In genomic region chr6:26537160-26537845, GRCh38 we compare ENCODE assay signal across 1 cellular context.
TF ChIP-seq lines count a peak whose summit lies in the region.

No MANE protein-coding gene starts in this region.

TF ChIP-seq in K562, 482 proteins besides CTCF, POLR2A, EP300 and RAD21 (continued from another document and continues in another):
- TF ChIP-seq, protein P1, sequence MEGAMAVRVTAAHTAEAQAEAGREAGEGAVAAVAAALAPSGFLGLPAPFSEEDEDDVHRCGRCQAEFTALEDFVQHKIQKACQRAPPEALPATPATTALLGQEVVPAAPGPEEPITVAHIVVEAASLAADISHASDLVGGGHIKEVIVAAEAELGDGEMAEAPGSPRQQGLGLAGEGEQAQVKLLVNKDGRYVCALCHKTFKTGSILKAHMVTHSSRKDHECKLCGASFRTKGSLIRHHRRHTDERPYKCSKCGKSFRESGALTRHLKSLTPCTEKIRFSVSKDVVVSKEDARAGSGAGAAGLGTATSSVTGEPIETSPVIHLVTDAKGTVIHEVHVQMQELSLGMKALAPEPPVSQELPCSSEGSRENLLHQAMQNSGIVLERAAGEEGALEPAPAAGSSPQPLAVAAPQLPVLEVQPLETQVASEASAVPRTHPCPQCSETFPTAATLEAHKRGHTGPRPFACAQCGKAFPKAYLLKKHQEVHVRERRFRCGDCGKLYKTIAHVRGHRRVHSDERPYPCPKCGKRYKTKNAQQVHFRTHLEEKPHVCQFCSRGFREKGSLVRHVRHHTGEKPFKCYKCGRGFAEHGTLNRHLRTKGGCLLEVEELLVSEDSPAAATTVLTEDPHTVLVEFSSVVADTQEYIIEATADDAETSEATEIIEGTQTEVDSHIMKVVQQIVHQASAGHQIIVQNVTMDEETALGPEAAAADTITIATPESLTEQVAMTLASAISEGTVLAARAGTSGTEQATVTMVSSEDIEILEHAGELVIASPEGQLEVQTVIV (CRISPR knock-in tag; IDR thresholded peaks at IDR 0.05; ENCODE audit: borderline replicate concordance): no peak
- no peak for TF ChIP-seq IRF2 (CRISPR knock-in tag; IDR thresholded peaks at IDR 0.05)
- TF ChIP-seq NEUROD1 (IDR thresholded peaks at IDR 0.05; ENCODE audit: borderline replicate concordance, low read depth, low read length, partially characterized antibody): peak; percentile 58
- TF ChIP-seq CBX1 (IDR thresholded peaks at IDR 0.05; ENCODE audit: low read depth): peak; percentile 73; the same call in 1 of the 2 replicates
- peak; percentile 20 for TF ChIP-seq POU5F1 (IDR thresholded peaks at IDR 0.05; ENCODE audit: borderline replicate concordance, low read depth, low read length, partially characterized antibody)
- TF ChIP-seq NFATC3 (IDR thresholded peaks at IDR 0.05): no peak
- peak; percentile 69 for TF ChIP-seq THAP12 (CRISPR knock-in tag; IDR thresholded peaks at IDR 0.05)
- TF ChIP-seq ZNF609 (CRISPR knock-in tag; IDR thresholded peaks at IDR 0.05; ENCODE audit: borderline replicate concordance): no peak
- TF ChIP-seq ZNF639 (CRISPR knock-in tag; conservative IDR thresholded peaks at IDR 0.05 in 1 of 2, IDR thresholded peaks at IDR 0.05 in 1 of 2): peak in 1 of 2 experiments; percentile 72; a peak in 1 of 4 replicates
- TF ChIP-seq MYC (IDR thresholded peaks at IDR 0.05; ENCODE audit: low read depth, low read length): peak; percentile 81
- peak; percentile 94 for TF ChIP-seq MYC (CRISPR knock-in tag; IDR thresholded peaks at IDR 0.05; ENCODE audit: borderline replicate concordance, low read depth)
- peak; percentile 95 for TF ChIP-seq ZSCAN29 (IDR thresholded peaks at IDR 0.05)
- no peak; the same call in 1 of the 2 replicates for TF ChIP-seq MTF1 (CRISPR knock-in tag; IDR thresholded peaks at IDR 0.05; ENCODE audit: borderline replicate concordance)
- TF ChIP-seq KLF10 (CRISPR knock-in tag; IDR thresholded peaks at IDR 0.05): no peak
- TF ChIP-seq ZBTB7A (IDR thresholded peaks at IDR 0.05; ENCODE audit: borderline replicate concordance, control insufficient read depth, low read depth, low read length): no peak
- TF ChIP-seq ATF7 (IDR thresholded peaks at IDR 0.05): peak; percentile 89
- TF ChIP-seq GABPB1 (CRISPR knock-in tag; IDR thresholded peaks at IDR 0.05): peak; percentile 59; the same call in 1 of the 2 replicates
- TF ChIP-seq TFE3 (CRISPR knock-in tag; IDR thresholded peaks at IDR 0.05): peak; percentile 53
- TF ChIP-seq ZBTB2 (IDR thresholded peaks at IDR 0.05): no peak
- TF ChIP-seq ZNF232 (CRISPR knock-in tag; IDR thresholded peaks at IDR 0.05): 0 out of 2 replicates have a peak, but pooled peaks have one; percentile 31
- TF ChIP-seq, protein P2, sequence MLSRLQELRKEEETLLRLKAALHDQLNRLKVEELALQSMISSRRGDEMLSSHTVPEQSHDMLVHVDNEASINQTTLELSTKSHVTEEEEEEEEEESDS (CRISPR knock-in tag; IDR thresholded peaks at IDR 0.05): no peak
- TF ChIP-seq SMC3 (conservative IDR thresholded peaks at IDR 0.05; ENCODE audit: insufficient read depth, low read depth, low read length): peak; percentile 9; the same call in 1 of the 2 replicates
- TF ChIP-seq DIDO1 (tag; IDR thresholded peaks at IDR 0.05; ENCODE audit: low read depth): no peak
- TF ChIP-seq ZNF143 (CRISPR knock-in tag; IDR thresholded peaks at IDR 0.05): no peak; the same call in 1 of the 2 replicates
- TF ChIP-seq ZKSCAN8 (CRISPR knock-in tag; IDR thresholded peaks at IDR 0.05): peak; percentile 89
- 0 out of 2 replicates have a peak, but pooled peaks have one; percentile 72 for TF ChIP-seq NR4A1 (CRISPR knock-in tag; IDR thresholded peaks at IDR 0.05)
- peak; percentile 21; the same call in 1 of the 2 replicates for TF ChIP-seq NR4A1 (tag; IDR thresholded peaks at IDR 0.05)
- TF ChIP-seq MAFF (IDR thresholded peaks at IDR 0.05; ENCODE audit: low read length): no peak
- TF ChIP-seq ZNF780A (CRISPR knock-in tag; IDR thresholded peaks at IDR 0.05): no peak
- TF ChIP-seq COPS2 (conservative IDR thresholded peaks at IDR 0.05): no peak
- TF ChIP-seq ZNF197 (CRISPR knock-in tag; IDR thresholded peaks at IDR 0.05; ENCODE audit: low read depth): 0 out of 2 replicates have a peak, but pooled peaks have one; percentile 80
- no peak for TF ChIP-seq CREBBP (IDR thresholded peaks at IDR 0.05; ENCODE audit: low read depth, low read length)
- no peak for TF ChIP-seq ZBTB9 (CRISPR knock-in tag; IDR thresholded peaks at IDR 0.05)
- TF ChIP-seq TGIF2 (CRISPR knock-in tag; IDR thresholded peaks at IDR 0.05): no peak
- no peak for TF ChIP-seq SNRNP70 (optimal IDR thresholded peaks at IDR 0.05; ENCODE audit: low read depth, low read length)
- peak; percentile 45 to 84; a peak in 2 of 4 replicates for TF ChIP-seq TRIM24 (IDR thresholded peaks at IDR 0.05)
- TF ChIP-seq ELF1 (tag; IDR thresholded peaks at IDR 0.05): no peak
- peak; percentile 95 for TF ChIP-seq BRD9 (IDR thresholded peaks at IDR 0.05; ENCODE audit: low read depth, partially characterized antibody)
- no peak for TF ChIP-seq TAF9B (IDR thresholded peaks at IDR 0.05; ENCODE audit: partially characterized antibody)
- no peak for TF ChIP-seq XRCC3 (IDR thresholded peaks at IDR 0.05)
- peak; percentile 96 for TF ChIP-seq CTBP1 (IDR thresholded peaks at IDR 0.05; ENCODE audit: borderline replicate concordance)
- TF ChIP-seq MIER1 (IDR thresholded peaks at IDR 0.05; ENCODE audit: low read depth): no peak
- 0 out of 2 replicates have a peak, but pooled peaks have one; percentile 42 for TF ChIP-seq ZNF436 (CRISPR knock-in tag; IDR thresholded peaks at IDR 0.05)
- TF ChIP-seq, protein P3, sequence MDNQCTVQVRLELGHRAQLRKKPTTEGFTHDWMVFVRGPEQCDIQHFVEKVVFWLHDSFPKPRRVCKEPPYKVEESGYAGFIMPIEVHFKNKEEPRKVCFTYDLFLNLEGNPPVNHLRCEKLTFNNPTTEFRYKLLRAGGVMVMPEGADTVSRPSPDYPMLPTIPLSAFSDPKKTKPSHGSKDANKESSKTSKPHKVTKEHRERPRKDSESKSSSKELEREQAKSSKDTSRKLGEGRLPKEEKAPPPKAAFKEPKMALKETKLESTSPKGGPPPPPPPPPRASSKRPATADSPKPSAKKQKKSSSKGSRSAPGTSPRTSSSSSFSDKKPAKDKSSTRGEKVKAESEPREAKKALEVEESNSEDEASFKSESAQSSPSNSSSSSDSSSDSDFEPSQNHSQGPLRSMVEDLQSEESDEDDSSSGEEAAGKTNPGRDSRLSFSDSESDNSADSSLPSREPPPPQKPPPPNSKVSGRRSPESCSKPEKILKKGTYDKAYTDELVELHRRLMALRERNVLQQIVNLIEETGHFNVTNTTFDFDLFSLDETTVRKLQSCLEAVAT (IDR thresholded peaks at IDR 0.05): peak; percentile 28 to 29; a peak in 3 of 4 replicates
- TF ChIP-seq ZNF764 (CRISPR knock-in tag; IDR thresholded peaks at IDR 0.05; ENCODE audit: low read depth): peak; percentile 87
- TF ChIP-seq, protein P4, sequence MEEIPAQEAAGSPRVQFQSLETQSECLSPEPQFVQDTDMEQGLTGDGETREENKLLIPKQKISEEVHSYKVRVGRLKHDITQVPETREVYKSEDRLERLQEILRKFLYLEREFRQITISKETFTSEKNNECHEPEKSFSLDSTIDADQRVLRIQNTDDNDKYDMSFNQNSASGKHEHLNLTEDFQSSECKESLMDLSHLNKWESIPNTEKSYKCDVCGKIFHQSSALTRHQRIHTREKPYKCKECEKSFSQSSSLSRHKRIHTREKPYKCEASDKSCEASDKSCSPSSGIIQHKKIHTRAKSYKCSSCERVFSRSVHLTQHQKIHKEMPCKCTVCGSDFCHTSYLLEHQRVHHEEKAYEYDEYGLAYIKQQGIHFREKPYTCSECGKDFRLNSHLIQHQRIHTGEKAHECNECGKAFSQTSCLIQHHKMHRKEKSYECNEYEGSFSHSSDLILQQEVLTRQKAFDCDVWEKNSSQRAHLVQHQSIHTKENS (CRISPR knock-in tag; IDR thresholded peaks at IDR 0.05): no peak
- TF ChIP-seq SIN3A (IDR thresholded peaks at IDR 0.05; ENCODE audit: borderline replicate concordance in 2 of 2, control insufficient read depth in 1 of 2, low read depth in 2 of 2, low read length in 2 of 2): 0 out of 4 replicates have a peak, but pooled peaks of 1 of the 2 experiments have one; percentile 63
